8 cellular contexts compared by ENCODE assay signal in the genomic region with DNA sequence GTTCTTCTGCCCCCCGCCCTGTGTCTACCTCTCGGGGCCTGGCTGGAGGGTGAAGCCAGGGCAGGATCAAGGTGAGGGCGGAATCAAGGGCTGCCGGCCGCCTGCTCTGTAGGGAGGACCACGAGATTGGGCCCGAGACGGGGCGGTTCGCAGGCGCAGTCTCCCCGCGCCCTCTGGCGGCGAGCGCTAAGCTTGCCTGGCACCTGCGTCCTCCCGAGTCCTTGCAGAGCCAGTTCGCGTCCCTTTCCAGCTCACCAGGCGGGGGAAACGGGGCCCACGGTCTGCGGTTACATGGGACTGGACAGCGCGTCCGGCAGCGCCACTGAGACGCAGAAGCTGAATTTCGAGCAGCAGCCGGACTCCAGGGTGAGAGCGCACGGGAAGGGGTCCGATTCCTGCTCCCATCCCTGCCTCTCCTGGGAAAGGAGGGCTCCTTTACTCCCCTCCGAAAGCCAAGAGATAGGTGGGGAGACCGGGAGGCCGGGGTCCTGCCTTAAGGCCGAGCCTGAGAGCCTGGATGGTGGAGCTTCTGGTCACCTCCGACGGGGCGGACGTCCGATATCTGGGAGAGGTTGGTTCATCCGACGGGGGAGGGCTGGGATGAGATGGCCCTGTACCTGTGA. TPM values are rescaled to one million over a fixed set of nuclear protein-coding genes. Genes with fewer than 3 reads are reported as not detected.
DNase-seq lines count a peak whose midpoint lies in the region; ATAC-seq and TF ChIP-seq lines count a peak whose summit lies in the region.

No MANE protein-coding gene starts in this region.

- H3K4me3 ChIP-seq in GM12864 (ENCODE audit: low read depth, low read length): no peak overlapping the region

- no peaks in the 10 kb centered on the region for H3K36me3 Mint-ChIP-seq in chondrocyte (ENCODE audit: low read depth)

- peaks cover 5% of the 10 kb centered on the region for H3K4me1 Mint-ChIP-seq in chondrocyte (ENCODE audit: low read depth)

- H3K4me3 Mint-ChIP-seq in chondrocyte (ENCODE audit: unreplicated experiment): no peak overlapping the region

- H3K27ac Mint-ChIP-seq in chondrocyte (ENCODE audit: unreplicated experiment): no peak overlapping the region

- H3K9me3 Mint-ChIP-seq in chondrocyte (ENCODE audit: low read depth): no peaks in the 10 kb centered on the region

- ATAC-seq in HG03196 (IDR thresholded peaks at IDR 0.05; ENCODE audit: unreplicated experiment) (no peak), GM19324 (IDR thresholded peaks at IDR 0.05; ENCODE audit: low FRiP score, unreplicated experiment) (no peak)

- no peaks in the 10 kb centered on the region for H3K27me3 Mint-ChIP-seq in chondrocyte (ENCODE audit: low read depth)

- DNase-seq in GM12864 (ENCODE audit: low read depth) (no peak), NCI-H1092 (lab: John Stamatoyannopoulos, UW) (peak; percentile 32), chondrocyte (ENCODE audit: low spot score) (no peak), medulla oblongata (ENCODE audit: extremely low spot score) (peak; percentile 27)
- DNase-seq in activated CD4-positive, alpha-beta T cell treated with anti-CD3 and anti-CD28 coated beads for 1 hour: peak; percentile 45
- DNase-seq in stimulated activated CD8-positive, alpha-beta memory T cell treated with anti-CD3 and anti-CD28 coated beads, Interleukin-7, amount 100 ng/mL, for 1 hour (ENCODE audit: low read depth in 2 of 2): peak; percentile 17 to 36

- TF ChIP-seq CTCF in GM12864 (IDR thresholded peaks at IDR 0.05; ENCODE audit: low read depth, low read length, missing control alignments): peak; percentile 94
- peak; percentile 85 for TF ChIP-seq CTCF in chondrocyte (IDR thresholded peaks at IDR 0.05)

RNA-seq across cellular contexts. Expression of gene MATN4, which starts 3.6 kb away (rescaled TPM):
- 0.10 to 0.26 TPM in 2 of 3 replicates, not detected in the other for total RNA-seq in chondrocyte

RNA-seq across cellular contexts. Expression of gene RBPJL, which starts 5.1 kb away (rescaled TPM):
- total RNA-seq in chondrocyte: not detected in 3 replicates

RNA-seq across cellular contexts. Expression of gene SDC4, which starts 36.5 kb away (rescaled TPM):
- total RNA-seq in chondrocyte: 17.1 to 21.4 TPM (median 21.2 TPM) in 3 replicates

RNA-seq across cellular contexts. Expression of gene SYS1, which starts 51.3 kb away (rescaled TPM):
- total RNA-seq in chondrocyte: 18.1 to 18.8 TPM (median 18.3 TPM) in 3 replicates

RNA-seq across cellular contexts. Expression of gene SLPI, which starts 57.3 kb away (rescaled TPM):
- total RNA-seq in chondrocyte: 0.40 to 1.3 TPM in 2 of 3 replicates, not detected in the other

Comparison
In these comparisons a context has a peak if more than half of its experiments do, and no peak if none do; other contexts are left out.
1. DNase-seq: peak in NCI-H1092 (single experiment), activated CD4-positive, alpha-beta T cell treated with anti-CD3 and anti-CD28 coated beads for 1 hour (single experiment), medulla oblongata (single experiment) and stimulated activated CD8-positive, alpha-beta memory T cell treated with anti-CD3 and anti-CD28 coated beads, Interleukin-7, amount 100 ng/mL, for 1 hour (2 of 2); none in GM12864 (single experiment) and chondrocyte (single experiment).